Comparison of ENCODE assay signal across 1 cellular context in the genomic region with DNA sequence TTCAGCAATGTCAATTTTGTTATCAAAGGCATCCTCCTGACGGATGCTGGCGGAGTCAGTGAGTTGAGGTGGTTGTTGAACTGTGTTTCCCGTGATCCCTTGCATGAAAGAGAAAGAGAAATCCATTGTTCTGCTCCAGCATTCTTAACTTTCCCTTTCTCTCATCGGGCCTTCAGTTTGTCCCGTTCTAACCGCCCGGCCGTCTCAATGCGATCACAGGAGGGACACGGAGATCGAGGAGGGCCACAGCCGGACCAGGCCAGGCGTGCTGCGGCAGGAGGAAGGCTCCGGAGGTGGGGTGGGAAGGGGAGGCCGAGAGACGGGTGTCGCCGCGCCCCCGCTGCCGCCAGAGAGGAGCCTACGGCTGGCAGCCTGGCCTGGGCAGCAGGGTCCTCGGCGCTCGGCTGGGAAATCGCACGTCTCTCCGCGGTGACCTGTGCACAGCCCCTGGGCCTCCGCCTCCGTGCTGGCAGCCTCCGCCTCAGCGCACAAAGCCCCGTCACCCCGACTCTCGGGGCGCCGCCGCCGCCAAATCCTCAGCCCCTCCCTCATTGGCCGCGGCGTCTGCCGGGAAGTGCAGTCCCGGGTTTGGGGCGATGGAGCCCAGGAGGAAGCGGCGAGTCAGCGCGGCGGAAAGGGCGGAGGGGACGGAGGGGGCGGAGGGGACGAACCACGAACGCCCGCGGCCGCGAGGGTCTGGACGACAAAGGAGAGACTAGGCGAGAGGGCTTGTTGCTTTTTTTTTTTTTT.
A peak's percentile ranks its signal among the peaks of the same experiment; 100 is the strongest.
TF ChIP-seq lines count a peak whose summit lies in the region.

No MANE protein-coding gene starts in this region.

TF ChIP-seq in K562, 482 proteins besides CTCF, POLR2A, EP300 and RAD21 (continued from another document and continues in another):
- TF ChIP-seq, protein P1, sequence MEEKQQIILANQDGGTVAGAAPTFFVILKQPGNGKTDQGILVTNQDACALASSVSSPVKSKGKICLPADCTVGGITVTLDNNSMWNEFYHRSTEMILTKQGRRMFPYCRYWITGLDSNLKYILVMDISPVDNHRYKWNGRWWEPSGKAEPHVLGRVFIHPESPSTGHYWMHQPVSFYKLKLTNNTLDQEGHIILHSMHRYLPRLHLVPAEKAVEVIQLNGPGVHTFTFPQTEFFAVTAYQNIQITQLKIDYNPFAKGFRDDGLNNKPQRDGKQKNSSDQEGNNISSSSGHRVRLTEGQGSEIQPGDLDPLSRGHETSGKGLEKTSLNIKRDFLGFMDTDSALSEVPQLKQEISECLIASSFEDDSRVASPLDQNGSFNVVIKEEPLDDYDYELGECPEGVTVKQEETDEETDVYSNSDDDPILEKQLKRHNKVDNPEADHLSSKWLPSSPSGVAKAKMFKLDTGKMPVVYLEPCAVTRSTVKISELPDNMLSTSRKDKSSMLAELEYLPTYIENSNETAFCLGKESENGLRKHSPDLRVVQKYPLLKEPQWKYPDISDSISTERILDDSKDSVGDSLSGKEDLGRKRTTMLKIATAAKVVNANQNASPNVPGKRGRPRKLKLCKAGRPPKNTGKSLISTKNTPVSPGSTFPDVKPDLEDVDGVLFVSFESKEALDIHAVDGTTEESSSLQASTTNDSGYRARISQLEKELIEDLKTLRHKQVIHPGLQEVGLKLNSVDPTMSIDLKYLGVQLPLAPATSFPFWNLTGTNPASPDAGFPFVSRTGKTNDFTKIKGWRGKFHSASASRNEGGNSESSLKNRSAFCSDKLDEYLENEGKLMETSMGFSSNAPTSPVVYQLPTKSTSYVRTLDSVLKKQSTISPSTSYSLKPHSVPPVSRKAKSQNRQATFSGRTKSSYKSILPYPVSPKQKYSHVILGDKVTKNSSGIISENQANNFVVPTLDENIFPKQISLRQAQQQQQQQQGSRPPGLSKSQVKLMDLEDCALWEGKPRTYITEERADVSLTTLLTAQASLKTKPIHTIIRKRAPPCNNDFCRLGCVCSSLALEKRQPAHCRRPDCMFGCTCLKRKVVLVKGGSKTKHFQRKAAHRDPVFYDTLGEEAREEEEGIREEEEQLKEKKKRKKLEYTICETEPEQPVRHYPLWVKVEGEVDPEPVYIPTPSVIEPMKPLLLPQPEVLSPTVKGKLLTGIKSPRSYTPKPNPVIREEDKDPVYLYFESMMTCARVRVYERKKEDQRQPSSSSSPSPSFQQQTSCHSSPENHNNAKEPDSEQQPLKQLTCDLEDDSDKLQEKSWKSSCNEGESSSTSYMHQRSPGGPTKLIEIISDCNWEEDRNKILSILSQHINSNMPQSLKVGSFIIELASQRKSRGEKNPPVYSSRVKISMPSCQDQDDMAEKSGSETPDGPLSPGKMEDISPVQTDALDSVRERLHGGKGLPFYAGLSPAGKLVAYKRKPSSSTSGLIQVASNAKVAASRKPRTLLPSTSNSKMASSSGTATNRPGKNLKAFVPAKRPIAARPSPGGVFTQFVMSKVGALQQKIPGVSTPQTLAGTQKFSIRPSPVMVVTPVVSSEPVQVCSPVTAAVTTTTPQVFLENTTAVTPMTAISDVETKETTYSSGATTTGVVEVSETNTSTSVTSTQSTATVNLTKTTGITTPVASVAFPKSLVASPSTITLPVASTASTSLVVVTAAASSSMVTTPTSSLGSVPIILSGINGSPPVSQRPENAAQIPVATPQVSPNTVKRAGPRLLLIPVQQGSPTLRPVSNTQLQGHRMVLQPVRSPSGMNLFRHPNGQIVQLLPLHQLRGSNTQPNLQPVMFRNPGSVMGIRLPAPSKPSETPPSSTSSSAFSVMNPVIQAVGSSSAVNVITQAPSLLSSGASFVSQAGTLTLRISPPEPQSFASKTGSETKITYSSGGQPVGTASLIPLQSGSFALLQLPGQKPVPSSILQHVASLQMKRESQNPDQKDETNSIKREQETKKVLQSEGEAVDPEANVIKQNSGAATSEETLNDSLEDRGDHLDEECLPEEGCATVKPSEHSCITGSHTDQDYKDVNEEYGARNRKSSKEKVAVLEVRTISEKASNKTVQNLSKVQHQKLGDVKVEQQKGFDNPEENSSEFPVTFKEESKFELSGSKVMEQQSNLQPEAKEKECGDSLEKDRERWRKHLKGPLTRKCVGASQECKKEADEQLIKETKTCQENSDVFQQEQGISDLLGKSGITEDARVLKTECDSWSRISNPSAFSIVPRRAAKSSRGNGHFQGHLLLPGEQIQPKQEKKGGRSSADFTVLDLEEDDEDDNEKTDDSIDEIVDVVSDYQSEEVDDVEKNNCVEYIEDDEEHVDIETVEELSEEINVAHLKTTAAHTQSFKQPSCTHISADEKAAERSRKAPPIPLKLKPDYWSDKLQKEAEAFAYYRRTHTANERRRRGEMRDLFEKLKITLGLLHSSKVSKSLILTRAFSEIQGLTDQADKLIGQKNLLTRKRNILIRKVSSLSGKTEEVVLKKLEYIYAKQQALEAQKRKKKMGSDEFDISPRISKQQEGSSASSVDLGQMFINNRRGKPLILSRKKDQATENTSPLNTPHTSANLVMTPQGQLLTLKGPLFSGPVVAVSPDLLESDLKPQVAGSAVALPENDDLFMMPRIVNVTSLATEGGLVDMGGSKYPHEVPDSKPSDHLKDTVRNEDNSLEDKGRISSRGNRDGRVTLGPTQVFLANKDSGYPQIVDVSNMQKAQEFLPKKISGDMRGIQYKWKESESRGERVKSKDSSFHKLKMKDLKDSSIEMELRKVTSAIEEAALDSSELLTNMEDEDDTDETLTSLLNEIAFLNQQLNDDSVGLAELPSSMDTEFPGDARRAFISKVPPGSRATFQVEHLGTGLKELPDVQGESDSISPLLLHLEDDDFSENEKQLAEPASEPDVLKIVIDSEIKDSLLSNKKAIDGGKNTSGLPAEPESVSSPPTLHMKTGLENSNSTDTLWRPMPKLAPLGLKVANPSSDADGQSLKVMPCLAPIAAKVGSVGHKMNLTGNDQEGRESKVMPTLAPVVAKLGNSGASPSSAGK (IDR thresholded peaks at IDR 0.05): 0 out of 2 replicates have a peak, but pooled peaks have one; percentile 19
- TF ChIP-seq ZNF274 (IDR thresholded peaks at IDR 0.05; ENCODE audit: borderline replicate concordance, low read depth, low read length): no peak
- TF ChIP-seq, protein P2, sequence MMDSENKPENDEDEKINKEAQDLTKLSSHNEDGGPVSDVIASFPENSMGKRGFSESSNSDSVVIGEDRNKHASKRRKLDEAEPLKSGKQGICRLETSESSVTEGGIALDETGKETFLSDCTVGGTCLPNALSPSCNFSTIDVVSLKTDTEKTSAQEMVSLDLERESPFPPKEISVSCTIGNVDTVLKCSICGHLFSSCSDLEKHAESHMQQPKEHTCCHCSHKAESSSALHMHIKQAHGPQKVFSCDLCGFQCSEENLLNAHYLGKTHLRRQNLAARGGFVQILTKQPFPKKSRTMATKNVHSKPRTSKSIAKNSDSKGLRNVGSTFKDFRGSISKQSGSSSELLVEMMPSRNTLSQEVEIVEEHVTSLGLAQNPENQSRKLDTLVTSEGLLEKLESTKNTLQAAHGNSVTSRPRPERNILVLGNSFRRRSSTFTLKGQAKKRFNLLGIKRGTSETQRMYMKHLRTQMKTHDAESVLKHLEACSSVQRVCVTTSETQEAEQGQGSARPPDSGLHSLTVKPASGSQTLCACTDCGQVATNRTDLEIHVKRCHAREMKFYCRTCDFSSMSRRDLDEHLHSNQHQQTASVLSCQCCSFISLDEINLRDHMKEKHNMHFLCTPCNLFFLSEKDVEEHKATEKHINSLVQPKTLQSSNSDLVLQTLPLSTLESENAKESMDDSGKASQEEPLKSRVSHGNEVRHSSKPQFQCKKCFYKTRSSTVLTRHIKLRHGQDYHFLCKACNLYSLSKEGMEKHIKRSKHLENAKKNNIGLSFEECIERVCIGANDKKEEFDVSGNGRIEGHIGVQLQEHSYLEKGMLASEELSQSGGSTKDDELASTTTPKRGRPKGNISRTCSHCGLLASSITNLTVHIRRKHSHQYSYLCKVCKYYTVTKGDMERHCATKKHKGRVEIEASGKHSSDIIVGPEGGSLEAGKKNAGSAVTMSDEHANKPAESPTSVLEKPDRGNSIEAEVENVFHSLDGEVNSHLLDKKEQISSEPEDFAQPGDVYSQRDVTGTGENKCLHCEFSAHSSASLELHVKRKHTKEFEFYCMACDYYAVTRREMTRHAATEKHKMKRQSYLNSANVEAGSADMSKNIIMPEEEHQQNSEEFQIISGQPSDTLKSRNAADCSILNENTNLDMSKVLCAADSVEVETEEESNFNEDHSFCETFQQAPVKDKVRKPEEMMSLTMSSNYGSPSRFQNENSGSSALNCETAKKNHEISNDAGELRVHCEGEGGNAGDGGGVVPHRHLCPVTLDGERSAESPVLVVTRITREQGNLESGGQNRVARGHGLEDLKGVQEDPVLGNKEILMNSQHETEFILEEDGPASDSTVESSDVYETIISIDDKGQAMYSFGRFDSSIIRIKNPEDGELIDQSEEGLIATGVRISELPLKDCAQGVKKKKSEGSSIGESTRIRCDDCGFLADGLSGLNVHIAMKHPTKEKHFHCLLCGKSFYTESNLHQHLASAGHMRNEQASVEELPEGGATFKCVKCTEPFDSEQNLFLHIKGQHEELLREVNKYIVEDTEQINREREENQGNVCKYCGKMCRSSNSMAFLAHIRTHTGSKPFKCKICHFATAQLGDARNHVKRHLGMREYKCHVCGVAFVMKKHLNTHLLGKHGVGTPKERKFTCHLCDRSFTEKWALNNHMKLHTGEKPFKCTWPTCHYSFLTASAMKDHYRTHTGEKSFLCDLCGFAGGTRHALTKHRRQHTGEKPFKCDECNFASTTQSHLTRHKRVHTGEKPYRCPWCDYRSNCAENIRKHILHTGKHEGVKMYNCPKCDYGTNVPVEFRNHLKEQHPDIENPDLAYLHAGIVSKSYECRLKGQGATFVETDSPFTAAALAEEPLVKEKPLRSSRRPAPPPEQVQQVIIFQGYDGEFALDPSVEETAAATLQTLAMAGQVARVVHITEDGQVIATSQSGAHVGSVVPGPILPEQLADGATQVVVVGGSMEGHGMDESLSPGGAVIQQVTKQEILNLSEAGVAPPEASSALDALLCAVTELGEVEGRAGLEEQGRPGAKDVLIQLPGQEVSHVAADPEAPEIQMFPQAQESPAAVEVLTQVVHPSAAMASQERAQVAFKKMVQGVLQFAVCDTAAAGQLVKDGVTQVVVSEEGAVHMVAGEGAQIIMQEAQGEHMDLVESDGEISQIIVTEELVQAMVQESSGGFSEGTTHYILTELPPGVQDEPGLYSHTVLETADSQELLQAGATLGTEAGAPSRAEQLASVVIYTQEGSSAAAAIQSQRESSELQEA (IDR thresholded peaks at IDR 0.05; ENCODE audit: low read depth): no peak
- TF ChIP-seq, protein P3, sequence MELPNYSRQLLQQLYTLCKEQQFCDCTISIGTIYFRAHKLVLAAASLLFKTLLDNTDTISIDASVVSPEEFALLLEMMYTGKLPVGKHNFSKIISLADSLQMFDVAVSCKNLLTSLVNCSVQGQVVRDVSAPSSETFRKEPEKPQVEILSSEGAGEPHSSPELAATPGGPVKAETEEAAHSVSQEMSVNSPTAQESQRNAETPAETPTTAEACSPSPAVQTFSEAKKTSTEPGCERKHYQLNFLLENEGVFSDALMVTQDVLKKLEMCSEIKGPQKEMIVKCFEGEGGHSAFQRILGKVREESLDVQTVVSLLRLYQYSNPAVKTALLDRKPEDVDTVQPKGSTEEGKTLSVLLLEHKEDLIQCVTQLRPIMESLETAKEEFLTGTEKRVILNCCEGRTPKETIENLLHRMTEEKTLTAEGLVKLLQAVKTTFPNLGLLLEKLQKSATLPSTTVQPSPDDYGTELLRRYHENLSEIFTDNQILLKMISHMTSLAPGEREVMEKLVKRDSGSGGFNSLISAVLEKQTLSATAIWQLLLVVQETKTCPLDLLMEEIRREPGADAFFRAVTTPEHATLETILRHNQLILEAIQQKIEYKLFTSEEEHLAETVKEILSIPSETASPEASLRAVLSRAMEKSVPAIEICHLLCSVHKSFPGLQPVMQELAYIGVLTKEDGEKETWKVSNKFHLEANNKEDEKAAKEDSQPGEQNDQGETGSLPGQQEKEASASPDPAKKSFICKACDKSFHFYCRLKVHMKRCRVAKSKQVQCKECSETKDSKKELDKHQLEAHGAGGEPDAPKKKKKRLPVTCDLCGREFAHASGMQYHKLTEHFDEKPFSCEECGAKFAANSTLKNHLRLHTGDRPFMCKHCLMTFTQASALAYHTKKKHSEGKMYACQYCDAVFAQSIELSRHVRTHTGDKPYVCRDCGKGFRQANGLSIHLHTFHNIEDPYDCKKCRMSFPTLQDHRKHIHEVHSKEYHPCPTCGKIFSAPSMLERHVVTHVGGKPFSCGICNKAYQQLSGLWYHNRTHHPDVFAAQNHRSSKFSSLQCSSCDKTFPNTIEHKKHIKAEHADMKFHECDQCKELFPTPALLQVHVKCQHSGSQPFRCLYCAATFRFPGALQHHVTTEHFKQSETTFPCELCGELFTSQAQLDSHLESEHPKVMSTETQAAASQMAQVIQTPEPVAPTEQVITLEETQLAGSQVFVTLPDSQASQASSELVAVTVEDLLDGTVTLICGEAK (IDR thresholded peaks at IDR 0.05): no peak
- TF ChIP-seq, protein P3 (CRISPR knock-in tag; IDR thresholded peaks at IDR 0.05): no peak
- TF ChIP-seq TAF15 (IDR thresholded peaks at IDR 0.05; ENCODE audit: low read depth, low read length): no peak
- no peak for TF ChIP-seq EP400 (IDR thresholded peaks at IDR 0.05)
- TF ChIP-seq MYNN (IDR thresholded peaks at IDR 0.05): no peak
- TF ChIP-seq MYNN (CRISPR knock-in tag; IDR thresholded peaks at IDR 0.05): no peak
